Comparison of ENCODE assay signal across 1 cellular context in genomic region chr17:64081802-64082799, GRCh38.
TF ChIP-seq lines count a peak whose summit lies in the region.

No MANE protein-coding gene starts in this region.

TF ChIP-seq in HepG2, 621 proteins besides CTCF, POLR2A, EP300 and RAD21 (continued from another document and continues in another):
- TF ChIP-seq PHF20 (CRISPR knock-in tag; IDR thresholded peaks at IDR 0.05) (0 out of 2 replicates have a peak, but pooled peaks have one; percentile 38), MIXL1 (CRISPR knock-in tag; IDR thresholded peaks at IDR 0.05) (peak; percentile 99), ZNF646 (CRISPR knock-in tag; IDR thresholded peaks at IDR 0.05) (peak; percentile 91), ZSCAN21 (CRISPR knock-in tag; IDR thresholded peaks at IDR 0.05; ENCODE audit: borderline replicate concordance) (peak; percentile 80; the same call in 1 of the 2 replicates), GABPB1 (CRISPR knock-in tag; IDR thresholded peaks at IDR 0.05) (peak; percentile 65; the same call in 1 of the 2 replicates), ZNF775 (CRISPR knock-in tag; IDR thresholded peaks at IDR 0.05; ENCODE audit: borderline replicate concordance) (peak; percentile 23; the same call in 1 of the 2 replicates), ZFP90 (CRISPR knock-in tag; IDR thresholded peaks at IDR 0.05; ENCODE audit: borderline replicate concordance) (0 out of 2 replicates have a peak, but pooled peaks have one; percentile 86), SPEN (CRISPR knock-in tag; IDR thresholded peaks at IDR 0.05; ENCODE audit: low read depth) (no peak; the same call in 1 of the 2 replicates), ZNF770 (CRISPR knock-in tag; IDR thresholded peaks at IDR 0.05) (peak; percentile 59; the same call in 1 of the 2 replicates), SOX13 (IDR thresholded peaks at IDR 0.05) (peak; percentile 79; the same call in 1 of the 2 replicates), SOX13 (CRISPR knock-in tag; conservative IDR thresholded peaks at IDR 0.05 in 1 of 2, IDR thresholded peaks at IDR 0.05 in 1 of 2) (peak in 1 of 2 experiments; percentile 85; a peak in 2 of 4 replicates), FOXK1 (CRISPR knock-in tag; IDR thresholded peaks at IDR 0.05; ENCODE audit: borderline replicate concordance, low read depth) (peak; percentile 99; the same call in 1 of the 2 replicates), ERF (CRISPR knock-in tag; IDR thresholded peaks at IDR 0.05) (peak; percentile 98), ZSCAN12 (CRISPR knock-in tag; IDR thresholded peaks at IDR 0.05) (0 out of 2 replicates have a peak, but pooled peaks have one; percentile 35), ZFY (CRISPR knock-in tag; IDR thresholded peaks at IDR 0.05) (0 out of 2 replicates have a peak, but pooled peaks have one; percentile 35), SATB2 (CRISPR knock-in tag; IDR thresholded peaks at IDR 0.05) (peak; percentile 69; the same call in 1 of the 2 replicates), SOX6 (IDR thresholded peaks at IDR 0.05) (no peak), SOX6 (CRISPR knock-in tag; IDR thresholded peaks at IDR 0.05) (peak; percentile 98), GLI4 (CRISPR knock-in tag; IDR thresholded peaks at IDR 0.05; ENCODE audit: borderline replicate concordance) (0 out of 2 replicates have a peak, but pooled peaks have one; percentile 61), ASH2L (IDR thresholded peaks at IDR 0.05; ENCODE audit: insufficient read length, low read depth, low read length) (peak; percentile 53), ZFX (CRISPR knock-in tag; IDR thresholded peaks at IDR 0.05; ENCODE audit: low read depth) (0 out of 2 replicates have a peak, but pooled peaks have one; percentile 36), ZFP37 (CRISPR knock-in tag; IDR thresholded peaks at IDR 0.05; ENCODE audit: borderline replicate concordance) (peak; percentile 93), TIGD3 (CRISPR knock-in tag; IDR thresholded peaks at IDR 0.05; ENCODE audit: borderline replicate concordance) (no peak; the same call in 1 of the 2 replicates), TOPORS (CRISPR knock-in tag; IDR thresholded peaks at IDR 0.05) (no peak), TFAP4 (IDR thresholded peaks at IDR 0.05; ENCODE audit: borderline replicate concordance, low read depth) (peak; percentile 60; the same call in 1 of the 2 replicates), ZFP36L1 (CRISPR knock-in tag; IDR thresholded peaks at IDR 0.05) (peak; percentile 97; the same call in 1 of the 2 replicates), FOSL1 (CRISPR knock-in tag; IDR thresholded peaks at IDR 0.05; ENCODE audit: borderline replicate concordance) (peak; percentile 72; the same call in 1 of the 2 replicates), RFXAP (CRISPR knock-in tag; IDR thresholded peaks at IDR 0.05; ENCODE audit: borderline replicate concordance) (peak; percentile 30; the same call in 1 of the 2 replicates), ELF3 (CRISPR knock-in tag; IDR thresholded peaks at IDR 0.05) (peak; percentile 100), ZNF503 (CRISPR knock-in tag; IDR thresholded peaks at IDR 0.05) (peak; percentile 66; the same call in 1 of the 2 replicates), NFE2L2 (IDR thresholded peaks at IDR 0.05; ENCODE audit: low read length) (no peak), TFE3 (CRISPR knock-in tag; IDR thresholded peaks at IDR 0.05) (peak; percentile 87), TOE1 (CRISPR knock-in tag; IDR thresholded peaks at IDR 0.05) (no peak), THAP7 (CRISPR knock-in tag; IDR thresholded peaks at IDR 0.05) (peak; percentile 73; the same call in 1 of the 2 replicates), ZNF280D (CRISPR knock-in tag; IDR thresholded peaks at IDR 0.05) (no peak; the same call in 1 of the 2 replicates), ZNF788 (CRISPR knock-in tag; IDR thresholded peaks at IDR 0.05; ENCODE audit: borderline replicate concordance) (0 out of 2 replicates have a peak, but pooled peaks have one; percentile 28), ZNF557 (CRISPR knock-in tag; IDR thresholded peaks at IDR 0.05) (0 out of 2 replicates have a peak, but pooled peaks have one; percentile 82), HBP1 (CRISPR knock-in tag; IDR thresholded peaks at IDR 0.05; ENCODE audit: low read depth) (peak; percentile 86), XBP1 (CRISPR knock-in tag; IDR thresholded peaks at IDR 0.05) (no peak), ZNF34 (CRISPR knock-in tag; IDR thresholded peaks at IDR 0.05; ENCODE audit: borderline replicate concordance) (0 out of 2 replicates have a peak, but pooled peaks have one; percentile 81)
